In genomic region chr11:78127408-78127807, GRCh38 we compare ENCODE assay signal across 1 cellular context.
TF ChIP-seq lines count a peak whose summit lies in the region.

No MANE protein-coding gene starts in this region.

TF ChIP-seq in K562, 482 proteins besides CTCF, POLR2A, EP300 and RAD21 (continued from another document):
- TF ChIP-seq ZHX1 (conservative IDR thresholded peaks at IDR 0.05; ENCODE audit: low read length), result no peak
- TF ChIP-seq HMBOX1 (IDR thresholded peaks at IDR 0.05), result no peak
- no peak for TF ChIP-seq HSF4 (CRISPR knock-in tag; IDR thresholded peaks at IDR 0.05; ENCODE audit: borderline replicate concordance)
- TF ChIP-seq DDX20 (tag; IDR thresholded peaks at IDR 0.05; ENCODE audit: low read depth), result no peak
- no peak for TF ChIP-seq CEBPG (CRISPR knock-in tag; IDR thresholded peaks at IDR 0.05)
- TF ChIP-seq CEBPG (tag; conservative IDR thresholded peaks at IDR 0.05 in 1 of 2, IDR thresholded peaks at IDR 0.05 in 1 of 2), result peak; percentile 43 to 66
- no peak for TF ChIP-seq BCL6 (CRISPR knock-in tag; IDR thresholded peaks at IDR 0.05)
- no peak for TF ChIP-seq MGA (IDR thresholded peaks at IDR 0.05)
- no peak for TF ChIP-seq ZKSCAN8 (CRISPR knock-in tag; IDR thresholded peaks at IDR 0.05)
- no peak for TF ChIP-seq SP2 (IDR thresholded peaks at IDR 0.05; ENCODE audit: extremely low read depth, low read depth, low read length, poor library complexity, severe bottlenecking)
- TF ChIP-seq CEBPB (tag; IDR thresholded peaks at IDR 0.05), result peak; percentile 90
- TF ChIP-seq CHD7 (IDR thresholded peaks at IDR 0.05; ENCODE audit: low read depth, low read length), result no peak
- TF ChIP-seq NR2C1 (IDR thresholded peaks at IDR 0.05), result no peak
- peak; percentile 23; the same call in 1 of the 2 replicates for TF ChIP-seq NR2C1 (tag; IDR thresholded peaks at IDR 0.05)
- no peak for TF ChIP-seq TRIM24 (IDR thresholded peaks at IDR 0.05)
- TF ChIP-seq ARHGAP35 (IDR thresholded peaks at IDR 0.05; ENCODE audit: partially characterized antibody), result no peak
- TF ChIP-seq C11orf30 (IDR thresholded peaks at IDR 0.05; ENCODE audit: low read depth), result no peak
- no peak for TF ChIP-seq CHD4 (IDR thresholded peaks at IDR 0.05; ENCODE audit: insufficient read depth, insufficient replicate concordance, low read depth, low read length, poor library complexity, severe bottlenecking)
- TF ChIP-seq POU5F1 (IDR thresholded peaks at IDR 0.05; ENCODE audit: borderline replicate concordance, low read depth, low read length, partially characterized antibody), result no peak
- TF ChIP-seq TFAM (CRISPR knock-in tag; conservative IDR thresholded peaks at IDR 0.05), result no peak
- TF ChIP-seq ZNF740 (CRISPR knock-in tag; IDR thresholded peaks at IDR 0.05), result no peak
- no peak for TF ChIP-seq ZNF740 (tag; IDR thresholded peaks at IDR 0.05)
- peak; percentile 65 for TF ChIP-seq MEF2A (IDR thresholded peaks at IDR 0.05; ENCODE audit: control insufficient read depth, low read depth, low read length)
